1 cellular context compared by ENCODE assay signal in genomic region chr4:102503301-102503746, GRCh38.
TF ChIP-seq lines count a peak whose summit lies in the region.

No MANE protein-coding gene starts in this region.

TF ChIP-seq in liver, 16 proteins besides CTCF, POLR2A, EP300 and RAD21 (continued from another document):
- no peak for TF ChIP-seq ZBTB33 (IDR thresholded peaks at IDR 0.05)
- TF ChIP-seq GABPA (IDR thresholded peaks at IDR 0.05 in 1 of 2, conservative IDR thresholded peaks at IDR 0.05 in 1 of 2): no peak
- no peak for TF ChIP-seq HNF4G (IDR thresholded peaks at IDR 0.05)
- TF ChIP-seq EGR1 (IDR thresholded peaks at IDR 0.05; ENCODE audit: low read depth in 2 of 2): no peak
- TF ChIP-seq MAX (IDR thresholded peaks at IDR 0.05): no peak
- no peak for TF ChIP-seq HNF4A (conservative IDR thresholded peaks at IDR 0.05)
- no peak for TF ChIP-seq FOXA2 (IDR thresholded peaks at IDR 0.05)
